ENCODE assay signal across 8 cellular contexts in genomic region chr15:76905855-76906254, GRCh38. TPM values are rescaled to one million over a fixed set of nuclear protein-coding genes. Genes with fewer than 3 reads are reported as not detected.
A peak's percentile ranks its signal among the peaks of the same experiment; 100 is the strongest.
DNase-seq lines count a peak whose midpoint lies in the region; ATAC-seq, FAIRE-seq and TF ChIP-seq lines count a peak whose summit lies in the region.

No MANE protein-coding gene starts in this region.

- H3K36me3 ChIP-seq in cardiac muscle cell (no peaks in the 10 kb centered on the region), K562 (ENCODE audit: control insufficient read depth, insufficient read depth, low read length) (no peaks in the 10 kb centered on the region), mesodermal cell (ENCODE audit: control insufficient read depth, insufficient read depth, low read length) (no peaks in the 10 kb centered on the region), upper lobe of right lung (no peaks in the 10 kb centered on the region)

- in situ Hi-C loops in K562 (cut with MboI): no loop called here

- H3K9me1 ChIP-seq in K562 (ENCODE audit: control insufficient read depth, insufficient read depth, low read length): no peaks in the 10 kb centered on the region

- 29% methylated on average over 9 of the region's 9 CpGs for WGBS in K562 (ENCODE audit: insufficient coverage, low coverage, missing lambda C conversion rate)
- WGBS in mesodermal cell (ENCODE audit: insufficient coverage in 2 of 2), 2 experiments: 54 to 55% methylated on average over 6 to 7 of the region's 9 CpGs
- 43 to 46% methylated on average over 9 of the region's 9 CpGs for WGBS in lower leg skin, 2 donors

- no peak for TF ChIP-seq CTCF in cardiac muscle cell (IDR thresholded peaks at IDR 0.05; ENCODE audit: low read depth, low read length)
- no peak for TF ChIP-seq CTCF in K562 (IDR thresholded peaks at IDR 0.05 in 2 of 3, conservative IDR thresholded peaks at IDR 0.05 in 1 of 3; ENCODE audit: insufficient read depth in 2 of 3, low read depth in 1 of 3, low read length in 3 of 3)
- TF ChIP-seq CTCF in upper lobe of right lung (IDR thresholded peaks at IDR 0.05): no peak
- TF ChIP-seq CTCF in lower leg skin (IDR thresholded peaks at IDR 0.05): no peak
- no peak for TF ChIP-seq CTCF in omental fat pad (IDR thresholded peaks at IDR 0.05)

- CTCF ChIA-PET in K562 (lab: Yijun Ruan, JAX; ENCODE audit: low intra/inter-chr PET ratio): no interaction called here

- BruUV-seq in K562 (replicated peaks; lab: Mats Ljungman, UMichigan): no TSS peak

- peaks cover 3% of the 10 kb centered on the region; the same call in 1 of the 3 replicates for H3K79me2 ChIP-seq in K562 (ENCODE audit: control insufficient read depth, insufficient read depth, low read length)

- peaks cover 2% of the 10 kb centered on the region; the same call in 1 of the 2 replicates for H4K20me1 ChIP-seq in K562 (replicated peaks; ENCODE audit: control insufficient read depth, insufficient read depth, low read length)

- H3K9ac ChIP-seq in K562 (ENCODE audit: insufficient read depth in 1 of 2, low read depth in 2 of 2, low read length in 2 of 2): peak overlapping the region in 1 of 2 experiments; percentile 72; a peak in 1 of 4 replicates

- peaks cover 18% of the 10 kb centered on the region for H3K4me1 ChIP-seq in cardiac muscle cell (ENCODE audit: low read depth)
- peaks cover 10 to 15% of the 10 kb centered on the region in 2 experiments; a peak in 4 of 5 replicates for H3K4me1 ChIP-seq in K562 (replicated peaks in 1 of 2; ENCODE audit: control insufficient read depth in 2 of 2, insufficient read depth in 2 of 2, low read length in 2 of 2)
- peaks cover 4% of the 10 kb centered on the region for H3K4me1 ChIP-seq in mesodermal cell (ENCODE audit: control insufficient read depth, insufficient read depth, low read length, poor library complexity, severe bottlenecking)
- peaks cover 24% of the 10 kb centered on the region for H3K4me1 ChIP-seq in upper lobe of right lung

- FAIRE-seq in K562 (lab: Jason Lieb, UNC): no peak

- peak overlapping the region; percentile 87 for H2AFZ ChIP-seq in K562 (ENCODE audit: low read depth, low read length)

- peak; percentile 7 to 13 for DNase-seq in cardiac muscle cell (ENCODE audit: low read depth in 1 of 2, low spot score in 1 of 2)
- DNase-seq in Right ventricle myocardium inferior (ENCODE audit: missing footprints): no peak
- no peak for DNase-seq in K562 (ENCODE audit: extremely low read depth in 1 of 4, low spot score in 3 of 4)
- no peak for DNase-seq in upper lobe of right lung
- no peak for DNase-seq in LoVo (ENCODE audit: low spot score)
- no peak for DNase-seq in lower leg skin (ENCODE audit: low spot score in 2 of 2)
- DNase-seq in omental fat pad (ENCODE audit: low spot score): no peak

- TF ChIP-seq POLR2A in K562 (conservative IDR thresholded peaks at IDR 0.05) (no peak), lower leg skin (IDR thresholded peaks at IDR 0.05) (no peak)

- intact Hi-C loops in Right ventricle myocardium inferior (cut with DNase I) (no loop called here), K562 (cut with micrococcal nuclease) (no loop called here), upper lobe of right lung (cut with DNase I) (no loop called here), lower leg skin (cut with DNase I; ENCODE audit: low total_unique reads) (no loop called here)

- H3K9me3 ChIP-seq in cardiac muscle cell (ENCODE audit: low read depth): no peaks in the 10 kb centered on the region
- no peaks in the 10 kb centered on the region for H3K9me3 ChIP-seq in K562 (replicated peaks; ENCODE audit: control insufficient read depth, insufficient read depth, low read depth, low read length)
- no peaks in the 10 kb centered on the region for H3K9me3 ChIP-seq in mesodermal cell (ENCODE audit: control insufficient read depth, low read length)
- H3K9me3 ChIP-seq in upper lobe of right lung: no peaks in the 10 kb centered on the region

- POLR2A ChIA-PET in K562 (lab: Yijun Ruan, JAX): no interaction called here

- peak overlapping the region; percentile 92 for H3K4me2 ChIP-seq in K562 (ENCODE audit: insufficient read depth, low read length)

- H3K27me3 ChIP-seq in cardiac muscle cell (no peaks in the 10 kb centered on the region), K562 (ENCODE audit: control insufficient read depth in 2 of 2, insufficient read depth in 2 of 2, low read length in 2 of 2) (no peaks in the 10 kb centered on the region), upper lobe of right lung (no peaks in the 10 kb centered on the region)

- no peak for TF ChIP-seq EP300 in K562 (IDR thresholded peaks at IDR 0.05; ENCODE audit: low read length)

- no peak for TF ChIP-seq RAD21 in K562 (CRISPR knock-in tag; conservative IDR thresholded peaks at IDR 0.05 in 1 of 2, IDR thresholded peaks at IDR 0.05 in 1 of 2)

- ATAC-seq in Right ventricle myocardium inferior (no peak), K562 (no peak), upper lobe of right lung (no peak), omental fat pad (ENCODE audit: low FRiP score) (no peak)

- H3K4me3 ChIP-seq in cardiac muscle cell: no peak overlapping the region
- peak overlapping the region; percentile 84 for H3K4me3 ChIP-seq in K562
- peak overlapping the region; percentile 70 for H3K4me3 ChIP-seq in mesodermal cell (ENCODE audit: extremely low read depth, insufficient read depth, low read length, poor library complexity, severe bottlenecking)
- peak overlapping the region; percentile 89 for H3K4me3 ChIP-seq in upper lobe of right lung
- no peak overlapping the region for H3K4me3 ChIP-seq in lower leg skin (ENCODE audit: low read depth, poor library complexity, severe bottlenecking)

- peak overlapping the region; percentile 91 for H3K27ac ChIP-seq in cardiac muscle cell
- H3K27ac ChIP-seq in K562 (ENCODE audit: extremely low read depth, low read depth, low read length): no peak overlapping the region
- no peak overlapping the region for H3K27ac ChIP-seq in mesodermal cell (ENCODE audit: low read depth, low read length, severe bottlenecking)
- peak overlapping the region; percentile 91 for H3K27ac ChIP-seq in upper lobe of right lung

RNA-seq across cellular contexts. Expression of gene SCAPER, which starts 0.7 kb away (rescaled TPM):
- total RNA-seq in cardiac muscle cell: 17.9 and 27.0 TPM in 2 replicates
- polyA plus RNA-seq in cardiac muscle cell: 35.7 and 36.8 TPM in 2 replicates
- total RNA-seq in Right ventricle myocardium inferior: 47.6 TPM
- total RNA-seq in K562 (2011; cell fraction: chromatin; rRNA removed; ENCODE audit: low replicate concordance): 6.0 and 20.4 TPM in 2 replicates
- 1.8 and 4.1 TPM in 2 replicates for total RNA-seq in K562 (2011; cell fraction: nucleolus; rRNA removed)
- 4.1 and 4.6 TPM in 2 replicates for total RNA-seq in K562 (2011; cell fraction: nucleoplasm; rRNA removed)
- total RNA-seq in K562 (2014; rRNA removed): 2.8 and 2.9 TPM in 2 replicates
- total RNA-seq in K562 (2014; rRNA removed; fragmentation: Illumina TruSeq; extraction: Trizol): 5.7 and 7.9 TPM in 2 replicates
- total RNA-seq in K562 (2015; rRNA removed; fragmentation: Illumina TruSeq; extraction: Trizol): 4.1 and 5.1 TPM in 2 replicates
- total RNA-seq in K562 (2021): 5.0 and 7.3 TPM in 2 replicates
- polyA plus RNA-seq in K562 (2011; rRNA removed): 1.3 and 1.4 TPM in 2 replicates
- 0.49 and 0.83 TPM in 2 replicates for polyA plus RNA-seq in K562 (2011; cell fraction: cytosol; rRNA removed)
- polyA plus RNA-seq in K562 (2011; cell fraction: nucleus; rRNA removed): 1.5 and 1.7 TPM in 2 replicates
- polyA plus RNA-seq in K562 (2012): 2.3 and 2.9 TPM in 2 replicates
- polyA plus RNA-seq in K562 (2014; fragmentation: Illumina TruSeq; extraction: Trizol): 3.0 and 5.6 TPM in 2 replicates
- polyA plus RNA-seq in K562 (2014; fragmentation: Nextera tagmentation; extraction: Ambion mirVana): 1 to 10 TPM; 3.0 to 3.2 TPM
- 1.4 and 5.9 TPM in 2 replicates for polyA plus RNA-seq in K562 (2014; rRNA removed)
- polyA minus RNA-seq in K562 (2011; rRNA and poly(A)+ RNA removed): 2.9 and 6.4 TPM in 2 replicates
- 1.8 and 3.0 TPM in 2 replicates for polyA minus RNA-seq in K562 (2011; cell fraction: cytosol; rRNA and poly(A)+ RNA removed)
- 4.8 and 13.6 TPM in 2 replicates for polyA minus RNA-seq in K562 (2011; cell fraction: nucleus; rRNA and poly(A)+ RNA removed)
- polyA plus RNA-seq in mesodermal cell (2013, experiment 1 of 2): 11.3 TPM
- polyA plus RNA-seq in mesodermal cell (2013, experiment 2 of 2): 7.6 TPM
- 44.3 TPM for total RNA-seq in upper lobe of right lung
- 10 to 100 TPM; 23.8 to 63.2 (median 32.9) TPM for total RNA-seq in lower leg skin
- total RNA-seq in omental fat pad: 10 to 100 TPM; 11.2 to 33.4 (median 22.6) TPM

RNA-seq across cellular contexts. Expression of gene RCN2, which starts 25.7 kb away (rescaled TPM):
- total RNA-seq in cardiac muscle cell (68.4 and 73.4 TPM in 2 replicates), Right ventricle myocardium inferior (22.2 TPM), K562 (2014; rRNA removed) (19.5 and 24.0 TPM in 2 replicates), K562 (2014; rRNA removed; fragmentation: Illumina TruSeq; extraction: Trizol) (56.3 and 58.4 TPM in 2 replicates), K562 (2015; rRNA removed; fragmentation: Illumina TruSeq; extraction: Trizol) (48.4 and 52.8 TPM in 2 replicates), K562 (2021) (33.6 and 34.3 TPM in 2 replicates), upper lobe of right lung (39.4 TPM), lower leg skin (10 to 100 TPM; 21.4 to 29.2 (median 23.8) TPM), omental fat pad (10 to 100 TPM; 26.0 to 43.0 (median 33.0) TPM)
- polyA plus RNA-seq in cardiac muscle cell (150 and 160 TPM in 2 replicates), K562 (2011; rRNA removed) (45.7 and 59.8 TPM in 2 replicates), K562 (2014; fragmentation: Illumina TruSeq; extraction: Trizol) (47.4 and 56.3 TPM in 2 replicates), K562 (2014; fragmentation: Nextera tagmentation; extraction: Ambion mirVana) (10 to 100 TPM; 20.9 to 26.3 TPM), K562 (2014; rRNA removed) (63.1 and 63.6 TPM in 2 replicates)
- 11.5 and 48.1 TPM in 2 replicates for total RNA-seq in K562 (2011; cell fraction: chromatin; rRNA removed; ENCODE audit: low replicate concordance)
- total RNA-seq in K562 (2011; cell fraction: nucleolus; rRNA removed): 16.4 and 16.5 TPM in 2 replicates
- total RNA-seq in K562 (2011; cell fraction: nucleoplasm; rRNA removed): 29.3 and 45.6 TPM in 2 replicates
- polyA plus RNA-seq in K562 (2011; cell fraction: cytosol; rRNA removed): 10.4 and 17.3 TPM in 2 replicates
- 10.6 and 17.8 TPM in 2 replicates for polyA plus RNA-seq in K562 (2011; cell fraction: nucleus; rRNA removed)
- 27.4 and 32.0 TPM in 2 replicates for polyA plus RNA-seq in K562 (2012)
- 30.4 and 39.1 TPM in 2 replicates for polyA minus RNA-seq in K562 (2011; rRNA and poly(A)+ RNA removed)
- polyA minus RNA-seq in K562 (2011; cell fraction: cytosol; rRNA and poly(A)+ RNA removed): 10.3 and 12.0 TPM in 2 replicates
- polyA minus RNA-seq in K562 (2011; cell fraction: nucleus; rRNA and poly(A)+ RNA removed): 6.5 and 10.8 TPM in 2 replicates
- 192 TPM for polyA plus RNA-seq in mesodermal cell (2013, experiment 1 of 2)
- 201 TPM for polyA plus RNA-seq in mesodermal cell (2013, experiment 2 of 2)

Comparison
In these comparisons a context has a peak if more than half of its experiments do, and no peak if none do; other contexts are left out.
1. DNase-seq: peak in cardiac muscle cell (2 of 2); none in Right ventricle myocardium inferior (single experiment), K562 (0 of 4), upper lobe of right lung (single experiment), LoVo (single experiment), lower leg skin (0 of 2) and omental fat pad (single experiment).
2. H3K27ac ChIP-seq: peak in cardiac muscle cell (single experiment) and upper lobe of right lung (single experiment); none in K562 (single experiment) and mesodermal cell (single experiment).
3. H3K4me3 ChIP-seq: peak in K562 (single experiment), mesodermal cell (single experiment) and upper lobe of right lung (single experiment); none in cardiac muscle cell (single experiment) and lower leg skin (single experiment).